1 cellular context compared by ENCODE assay signal in genomic region chr12:93569301-93569655, GRCh38.
TF ChIP-seq lines count a peak whose summit lies in the region.

No MANE protein-coding gene starts in this region.

TF ChIP-seq in GM23338, 12 proteins besides CTCF, POLR2A, EP300 and RAD21 (continued from another document):
- no peak for TF ChIP-seq REST (IDR thresholded peaks at IDR 0.05; ENCODE audit: unreplicated experiment)
